Comparison of ENCODE assay signal across 1 cellular context in the genomic region with DNA sequence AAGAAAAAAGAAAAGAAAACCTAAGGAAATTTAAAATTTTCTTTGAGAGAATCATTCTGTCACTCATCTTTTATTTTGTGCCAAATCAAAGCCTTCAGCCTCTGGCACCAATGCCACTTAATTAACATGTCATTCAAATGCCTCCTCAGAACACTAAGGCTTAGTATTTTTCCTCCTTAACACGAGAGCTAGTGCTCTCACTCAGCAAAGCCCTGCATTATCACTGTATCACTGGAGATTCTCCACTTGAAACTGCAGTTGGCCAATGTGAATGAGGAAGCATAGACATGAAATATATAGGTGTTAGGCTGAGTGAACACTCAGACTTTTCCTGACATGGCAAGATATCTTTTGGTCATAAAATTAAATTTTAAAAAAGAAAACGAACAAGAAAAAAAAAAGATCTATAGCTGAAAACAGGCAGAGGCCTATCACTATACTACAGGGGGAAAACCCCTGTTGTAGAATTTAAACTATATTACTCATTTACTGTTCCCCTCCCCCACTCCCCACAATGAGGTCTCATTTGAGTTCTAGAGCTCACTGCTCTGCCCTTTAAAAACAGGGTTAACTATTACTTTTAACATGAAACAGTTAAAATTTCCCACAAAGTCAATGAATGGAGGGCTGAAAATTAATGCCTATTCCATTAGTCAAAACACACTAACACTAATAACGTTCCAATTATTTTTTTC.
TF ChIP-seq lines count a peak whose summit lies in the region.

No MANE protein-coding gene starts in this region.

TF ChIP-seq in HepG2, 621 proteins besides CTCF, POLR2A, EP300 and RAD21 (continued from another document):
- TF ChIP-seq, protein P1, sequence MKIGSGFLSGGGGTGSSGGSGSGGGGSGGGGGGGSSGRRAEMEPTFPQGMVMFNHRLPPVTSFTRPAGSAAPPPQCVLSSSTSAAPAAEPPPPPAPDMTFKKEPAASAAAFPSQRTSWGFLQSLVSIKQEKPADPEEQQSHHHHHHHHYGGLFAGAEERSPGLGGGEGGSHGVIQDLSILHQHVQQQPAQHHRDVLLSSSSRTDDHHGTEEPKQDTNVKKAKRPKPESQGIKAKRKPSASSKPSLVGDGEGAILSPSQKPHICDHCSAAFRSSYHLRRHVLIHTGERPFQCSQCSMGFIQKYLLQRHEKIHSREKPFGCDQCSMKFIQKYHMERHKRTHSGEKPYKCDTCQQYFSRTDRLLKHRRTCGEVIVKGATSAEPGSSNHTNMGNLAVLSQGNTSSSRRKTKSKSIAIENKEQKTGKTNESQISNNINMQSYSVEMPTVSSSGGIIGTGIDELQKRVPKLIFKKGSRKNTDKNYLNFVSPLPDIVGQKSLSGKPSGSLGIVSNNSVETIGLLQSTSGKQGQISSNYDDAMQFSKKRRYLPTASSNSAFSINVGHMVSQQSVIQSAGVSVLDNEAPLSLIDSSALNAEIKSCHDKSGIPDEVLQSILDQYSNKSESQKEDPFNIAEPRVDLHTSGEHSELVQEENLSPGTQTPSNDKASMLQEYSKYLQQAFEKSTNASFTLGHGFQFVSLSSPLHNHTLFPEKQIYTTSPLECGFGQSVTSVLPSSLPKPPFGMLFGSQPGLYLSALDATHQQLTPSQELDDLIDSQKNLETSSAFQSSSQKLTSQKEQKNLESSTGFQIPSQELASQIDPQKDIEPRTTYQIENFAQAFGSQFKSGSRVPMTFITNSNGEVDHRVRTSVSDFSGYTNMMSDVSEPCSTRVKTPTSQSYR (CRISPR knock-in tag; IDR thresholded peaks at IDR 0.05; ENCODE audit: borderline replicate concordance), result peak; percentile 45; the same call in 1 of the 2 replicates
